In the genomic region with DNA sequence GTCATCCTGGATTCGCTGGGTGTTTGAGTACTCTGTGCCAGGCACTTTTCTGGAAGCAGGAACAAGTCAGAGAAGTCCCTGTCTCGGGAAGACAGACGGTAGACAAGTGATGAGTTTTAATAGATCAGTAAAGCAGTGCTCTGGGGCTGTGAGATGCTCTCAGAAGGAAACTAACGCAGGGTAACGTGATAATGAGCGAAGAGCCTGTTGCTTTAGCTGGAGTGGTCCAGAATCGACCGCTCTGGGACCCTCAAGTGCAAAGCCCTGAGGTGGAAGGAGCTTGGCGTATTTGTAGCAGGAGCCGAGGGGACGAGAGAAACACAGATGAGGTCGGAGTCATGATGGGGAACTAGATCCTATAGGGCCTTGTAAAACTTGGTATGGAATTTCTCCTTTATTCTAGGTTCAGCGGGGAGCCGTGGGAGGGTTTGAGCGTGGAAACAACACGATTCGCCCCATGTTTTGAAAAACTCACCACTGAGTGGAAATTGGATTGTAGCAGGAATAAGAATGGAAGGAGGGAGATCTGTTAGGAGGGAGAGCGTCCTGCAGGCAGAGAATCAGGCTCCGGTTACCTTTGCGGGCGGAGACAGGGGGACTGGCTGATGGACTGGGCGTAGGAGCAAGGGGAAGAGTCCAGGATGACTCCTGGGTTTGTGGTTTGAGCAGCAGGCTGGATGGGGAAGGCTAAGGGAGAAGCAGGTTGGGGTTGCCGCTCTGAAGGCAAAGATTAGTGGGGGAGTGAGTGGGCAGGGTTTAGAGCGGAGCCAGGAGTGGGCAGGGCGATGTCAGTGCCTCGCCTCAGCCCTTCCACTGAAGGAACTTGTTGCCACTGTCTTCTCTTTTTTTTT, we compare ENCODE assay signal across 9 cellular contexts. TPM values are rescaled to one million over a fixed set of nuclear protein-coding genes. Genes with fewer than 3 reads are reported as not detected.
DNase-seq lines count a peak whose midpoint lies in the region; ATAC-seq and TF ChIP-seq lines count a peak whose summit lies in the region.
"Had no signal": no experiment of that assay in that cellular context is flagged by ENCODE, and none has a peak within 500 bp of the region (broad histone marks: within the 10 kb centered on the region; RNA-seq: fewer than 3 reads in every experiment).

No MANE protein-coding gene starts in this region.

- CTCF ChIA-PET in activated CD4-positive, alpha-beta T cell treated with anti-CD3 and anti-CD28 coated beads, Interleukin-2, amount 10 ng/mL, durations not matched to agents 7 days and 5 days (lab: Charles Lee): no interaction called here
- CTCF ChIA-PET in PC-3 (lab: Charles Lee): no interaction called here

- H3K36me3 ChIP-seq in PC-3 (ENCODE audit: low read depth, low read length): peaks cover 23% of the 10 kb centered on the region
- H3K36me3 ChIP-seq in effector memory CD4-positive, alpha-beta T cell (ENCODE audit: control insufficient read depth, insufficient read depth, low read length): peaks cover 33% of the 10 kb centered on the region

- peak overlapping the region; percentile 85 for H3K9ac ChIP-seq in PC-3 (ENCODE audit: low read length)

- H3K27me3 ChIP-seq in PC-3 (ENCODE audit: low read length): no peaks in the 10 kb centered on the region
- no peaks in the 10 kb centered on the region for H3K27me3 ChIP-seq in effector memory CD4-positive, alpha-beta T cell (replicated peaks; ENCODE audit: control insufficient read depth, insufficient read depth, low read length, poor library complexity, severe bottlenecking)

- peak overlapping the region; percentile 62 for H2AFZ ChIP-seq in PC-3 (ENCODE audit: low read length)

- no peak for DNase-seq in activated CD4-positive, alpha-beta T cell treated with anti-CD3 and anti-CD28 coated beads, Interleukin-2, amount 10 ng/mL, durations not matched to agents 7 days and 5 days
- DNase-seq in activated CD4-positive, alpha-beta T cell treated with anti-CD3 and anti-CD28 coated beads for 4 hours: no peak
- DNase-seq in PC-3 (peak; percentile 54), neural crest cell (ENCODE audit: low read depth, low spot score) (no peak), C1 segment of cervical spinal cord (lab: John Stamatoyannopoulos, UW) (no peak), HK-2 (ENCODE audit: unreplicated experiment) (no peak)
- no peak for DNase-seq in effector memory CD4-positive, alpha-beta T cell

- peak overlapping the region; percentile 96 for H3K4me3 Mint-ChIP-seq in activated CD4-positive, alpha-beta T cell treated with anti-CD3 and anti-CD28 coated beads, Interleukin-2, amount 10 ng/mL, durations not matched to agents 7 days and 5 days
- peak overlapping the region; percentile 99 for H3K4me3 Mint-ChIP-seq in neural crest cell

- H3F3A ChIP-seq in PC-3 (ENCODE audit: low read length, unreplicated experiment): peaks cover 3% of the 10 kb centered on the region

- no peaks in the 10 kb centered on the region for H3K9me3 Mint-ChIP-seq in activated CD4-positive, alpha-beta T cell treated with anti-CD3 and anti-CD28 coated beads, Interleukin-2, amount 10 ng/mL, durations not matched to agents 7 days and 5 days
- no peaks in the 10 kb centered on the region for H3K9me3 Mint-ChIP-seq in neural crest cell

- no peaks in the 10 kb centered on the region for H3K9me2 ChIP-seq in PC-3 (replicated peaks; ENCODE audit: low read length)

- peak overlapping the region; percentile 78 for H3K4me3 ChIP-seq in PC-3 (ENCODE audit: low read length)
- peak overlapping the region; percentile 71 for H3K4me3 ChIP-seq in effector memory CD4-positive, alpha-beta T cell (ENCODE audit: insufficient read depth, low read depth, low read length, poor library complexity, severe bottlenecking)

- intact Hi-C loops in PC-3 (cut with micrococcal nuclease): loop anchor here (1.0 kb wide), 1 partner anchor 76 kb away; no protein-coding TSS in a partner anchor

- TF ChIP-seq CTCF in PC-3 (conservative IDR thresholded peaks at IDR 0.05; ENCODE audit: low read depth, low read length) (no peak), neural crest cell (conservative IDR thresholded peaks at IDR 0.05) (no peak)

- H4K20me1 ChIP-seq in PC-3 (ENCODE audit: low read length): no peaks in the 10 kb centered on the region

- H3K27ac Mint-ChIP-seq in activated CD4-positive, alpha-beta T cell treated with anti-CD3 and anti-CD28 coated beads, Interleukin-2, amount 10 ng/mL, durations not matched to agents 7 days and 5 days: peak overlapping the region; percentile 97
- peak overlapping the region; percentile 98 for H3K27ac Mint-ChIP-seq in neural crest cell (ENCODE audit: unreplicated experiment)

- TSS peak; percentile 17 for BruUV-seq in PC-3 (replicated peaks; lab: Mats Ljungman, UMichigan)

- H3K4me1 Mint-ChIP-seq in activated CD4-positive, alpha-beta T cell treated with anti-CD3 and anti-CD28 coated beads, Interleukin-2, amount 10 ng/mL, durations not matched to agents 7 days and 5 days: peaks cover 37% of the 10 kb centered on the region
- H3K4me1 Mint-ChIP-seq in neural crest cell: peaks cover 32% of the 10 kb centered on the region

- peak overlapping the region; percentile 88 for H3K4me2 ChIP-seq in PC-3 (ENCODE audit: low read length)

- peaks cover 54% of the 10 kb centered on the region for H3K79me2 ChIP-seq in PC-3 (ENCODE audit: low read length)

- no peaks in the 10 kb centered on the region for H3K9me3 ChIP-seq in PC-3 (ENCODE audit: low read length)
- no peaks in the 10 kb centered on the region for H3K9me3 ChIP-seq in effector memory CD4-positive, alpha-beta T cell (ENCODE audit: control insufficient read depth, low read length)

- H3K27ac ChIP-seq in PC-3 (ENCODE audit: low read length): peak overlapping the region; percentile 49
- peak overlapping the region; percentile 67 for H3K27ac ChIP-seq in effector memory CD4-positive, alpha-beta T cell (ENCODE audit: insufficient read depth, low read length, poor library complexity, severe bottlenecking)

- peaks cover 20% of the 10 kb centered on the region for H3K36me3 Mint-ChIP-seq in activated CD4-positive, alpha-beta T cell treated with anti-CD3 and anti-CD28 coated beads, Interleukin-2, amount 10 ng/mL, durations not matched to agents 7 days and 5 days (ENCODE audit: low read depth)
- H3K36me3 Mint-ChIP-seq in neural crest cell (ENCODE audit: low read depth): peaks cover 10% of the 10 kb centered on the region

- ATAC-seq in PC-3 (no peak), GM19397 (IDR thresholded peaks at IDR 0.05; ENCODE audit: unreplicated experiment) (no peak)

- peaks cover 15% of the 10 kb centered on the region; the same call in 1 of the 2 replicates for H3K4me1 ChIP-seq in PC-3 (ENCODE audit: insufficient read depth, low read length)
- peaks cover 8% of the 10 kb centered on the region for H3K4me1 ChIP-seq in effector memory CD4-positive, alpha-beta T cell (ENCODE audit: control insufficient read depth, insufficient read depth, low read length, poor library complexity, severe bottlenecking)

- POLR2A ChIA-PET in activated CD4-positive, alpha-beta T cell treated with anti-CD3 and anti-CD28 coated beads, Interleukin-2, amount 10 ng/mL, durations not matched to agents 7 days and 5 days (lab: Charles Lee): no interaction called here
- POLR2A ChIA-PET in PC-3 (lab: Charles Lee; ENCODE audit: unreplicated experiment): interaction anchor here (0.6 kb wide), 1 partner anchor 9 kb away, joined by 6 read pairs; no protein-coding TSS in a partner anchor

- H3K27me3 Mint-ChIP-seq in activated CD4-positive, alpha-beta T cell treated with anti-CD3 and anti-CD28 coated beads, Interleukin-2, amount 10 ng/mL, durations not matched to agents 7 days and 5 days: no peaks in the 10 kb centered on the region
- peaks cover 6% of the 10 kb centered on the region for H3K27me3 Mint-ChIP-seq in neural crest cell (ENCODE audit: low read depth)

RNA-seq across cellular contexts. Expression of a gene that starts 0.8 kb away (rescaled TPM):
- total RNA-seq in activated CD4-positive, alpha-beta T cell treated with anti-CD3 and anti-CD28 coated beads, Interleukin-2, amount 10 ng/mL, durations not matched to agents 7 days and 5 days: 100 to 1,000 TPM; 156 to 167 TPM
- total RNA-seq in PC-3 (2014; rRNA removed) (165 and 210 TPM in 2 replicates), neural crest cell (151 and 160 TPM in 2 replicates)

RNA-seq across cellular contexts. Expression of a gene that starts 8.7 kb away (rescaled TPM):
- 10 to 100 TPM; 55.2 to 62.2 TPM for total RNA-seq in activated CD4-positive, alpha-beta T cell treated with anti-CD3 and anti-CD28 coated beads, Interleukin-2, amount 10 ng/mL, durations not matched to agents 7 days and 5 days
- total RNA-seq in PC-3 (2014; rRNA removed) (130 and 152 TPM in 2 replicates), neural crest cell (21.8 and 22.8 TPM in 2 replicates)

RNA-seq across cellular contexts. Expression of a gene that starts 19.5 kb away (rescaled TPM):
- total RNA-seq in activated CD4-positive, alpha-beta T cell treated with anti-CD3 and anti-CD28 coated beads, Interleukin-2, amount 10 ng/mL, durations not matched to agents 7 days and 5 days: 1 to 10 TPM; 1.7 to 1.9 TPM
- total RNA-seq in PC-3 (2014; rRNA removed) (1.2 and 3.0 TPM in 2 replicates), neural crest cell (0.96 and 1.0 TPM in 2 replicates)

RNA-seq across cellular contexts. Expression of a gene that starts 33.8 kb away (rescaled TPM):
- total RNA-seq in activated CD4-positive, alpha-beta T cell treated with anti-CD3 and anti-CD28 coated beads, Interleukin-2, amount 10 ng/mL, durations not matched to agents 7 days and 5 days: under 1 TPM; 0.48 to 0.50 TPM
- not detected in 2 replicates for total RNA-seq in PC-3 (2014; rRNA removed)
- total RNA-seq in neural crest cell: not detected in 2 replicates
- total RNA-seq: pulmonary artery endothelial cell had no signal

RNA-seq across cellular contexts. Expression of a gene that starts 47.8 kb away (rescaled TPM):
- total RNA-seq in activated CD4-positive, alpha-beta T cell treated with anti-CD3 and anti-CD28 coated beads, Interleukin-2, amount 10 ng/mL, durations not matched to agents 7 days and 5 days: not detected
- total RNA-seq in PC-3 (2014; rRNA removed) (not detected in 2 replicates), neural crest cell (not detected in 2 replicates)
- total RNA-seq: pulmonary artery endothelial cell had no signal
